Comparison of ENCODE assay signal across 8 cellular contexts in genomic region chr7:94907026-94907419, GRCh38. TPM values are rescaled to one million over a fixed set of nuclear protein-coding genes. Genes with fewer than 3 reads are reported as not detected.
DNase-seq lines count a peak whose midpoint lies in the region; ATAC-seq and TF ChIP-seq lines count a peak whose summit lies in the region.
"Had no signal": no experiment of that assay in that cellular context is flagged by ENCODE, and none has a peak within 500 bp of the region (broad histone marks: within the 10 kb centered on the region; RNA-seq: fewer than 3 reads in every experiment).

No MANE protein-coding gene starts in this region.

- WGBS in mesenchymal stem cell = 94% methylated on average over 3 of the region's 5 CpGs

- no peak for TF ChIP-seq CTCF in coronary artery (IDR thresholded peaks at IDR 0.05)

- H4K8ac ChIP-seq in mesenchymal stem cell (ENCODE audit: low read length) = peak overlapping the region; percentile 59

- peak overlapping the region; percentile 73 for H2AFZ ChIP-seq in mesenchymal stem cell (ENCODE audit: low read depth, low read length)

- H3K18ac ChIP-seq in mesenchymal stem cell (ENCODE audit: low read depth in 1 of 2, low read length in 2 of 2) = peak overlapping the region in 1 of 2 experiments; percentile 6

- no peak overlapping the region for H3K14ac ChIP-seq in mesenchymal stem cell (ENCODE audit: low read length in 2 of 2)

- H3K79me1 ChIP-seq in mesenchymal stem cell (replicated peaks; ENCODE audit: low read length, poor library complexity, severe bottlenecking) = peaks cover 13% of the 10 kb centered on the region

- H4K91ac ChIP-seq in mesenchymal stem cell (ENCODE audit: low read length) = no peak overlapping the region

- no peak overlapping the region for H3K23ac ChIP-seq in mesenchymal stem cell (ENCODE audit: low read length in 2 of 2)

- no peak overlapping the region for H3K4ac ChIP-seq in mesenchymal stem cell (ENCODE audit: low read depth in 1 of 2, low read length in 2 of 2)

- no peak overlapping the region for H2BK15ac ChIP-seq in mesenchymal stem cell (ENCODE audit: low read depth, poor library complexity, severe bottlenecking)

- DNase-seq in LoVo (ENCODE audit: low spot score) = peak; percentile 3
- DNase-seq in coronary artery (ENCODE audit: low spot score) = no peak
- no peak for DNase-seq in mesenchymal stem cell
- DNase-seq in substantia nigra (lab: John Stamatoyannopoulos, UW) = peak in 2 of 49 donors; percentile 16 to 31
- no peak for DNase-seq in NCI-H1694 (lab: John Stamatoyannopoulos, UW)
- DNase-seq in activated naive CD4-positive, alpha-beta T cell treated with Interleukin-2 at 50 U/mL for 16 hours = no peak
- DNase-seq: GOT3 had no signal

- H3K27ac ChIP-seq in coronary artery (peak overlapping the region in 1 of 2 donors; percentile 85), mesenchymal stem cell (ENCODE audit: low read length, poor library complexity, severe bottlenecking) (no peak overlapping the region), substantia nigra (ENCODE audit: low read depth, low read length, poor library complexity, severe bottlenecking) (peak overlapping the region; percentile 68)

- H2BK5ac ChIP-seq in mesenchymal stem cell (ENCODE audit: low read depth, low read length, poor library complexity, severe bottlenecking) = no peak overlapping the region

- no peak overlapping the region for H2BK120ac ChIP-seq in mesenchymal stem cell (ENCODE audit: low read depth, low read length)

- H3K4me3 ChIP-seq in coronary artery (peak overlapping the region; percentile 81), mesenchymal stem cell (ENCODE audit: insufficient read depth in 1 of 2, low read depth in 1 of 2, low read length in 2 of 2) (peak overlapping the region in 1 of 2 experiments; percentile 77)

- no peaks in the 10 kb centered on the region for H3K27me3 ChIP-seq in mesenchymal stem cell (ENCODE audit: control insufficient read depth in 1 of 2, insufficient read depth in 1 of 2, low read length in 2 of 2)

- H3K9me3 ChIP-seq in mesenchymal stem cell (ENCODE audit: control insufficient read depth, low read length) = no peaks in the 10 kb centered on the region

- peak overlapping the region; percentile 80 for H3K4me2 ChIP-seq in mesenchymal stem cell (ENCODE audit: low read length, poor library complexity, severe bottlenecking)

- no peak overlapping the region for H3K9ac ChIP-seq in mesenchymal stem cell (ENCODE audit: low read length)

- H2BK12ac ChIP-seq in mesenchymal stem cell (ENCODE audit: low read length in 2 of 2) = peak overlapping the region in 1 of 2 experiments; percentile 21

- no peaks in the 10 kb centered on the region for H3K36me3 ChIP-seq in mesenchymal stem cell (ENCODE audit: control insufficient read depth in 1 of 2, insufficient read depth in 2 of 2, low read depth in 1 of 2, low read length in 2 of 2)

- H3K4me1 ChIP-seq in mesenchymal stem cell (ENCODE audit: control insufficient read depth, insufficient read depth, low read depth, low read length) = peaks cover 4% of the 10 kb centered on the region

- ATAC-seq in GM19467 (IDR thresholded peaks at IDR 0.05; ENCODE audit: unreplicated experiment) = no peak

- H2AK5ac ChIP-seq in mesenchymal stem cell (ENCODE audit: low read length, severe bottlenecking) = peak overlapping the region; percentile 79

RNA-seq across cellular contexts. Expression of gene PPP1R9A, which starts 0.4 kb away (rescaled TPM):
- polyA plus RNA-seq in mesenchymal stem cell (2013, experiment 1 of 2) = 0.50 TPM
- polyA plus RNA-seq in mesenchymal stem cell (2013, experiment 2 of 2) = 0.37 TPM
